ENCODE assay signal across 8 cellular contexts in the genomic region with DNA sequence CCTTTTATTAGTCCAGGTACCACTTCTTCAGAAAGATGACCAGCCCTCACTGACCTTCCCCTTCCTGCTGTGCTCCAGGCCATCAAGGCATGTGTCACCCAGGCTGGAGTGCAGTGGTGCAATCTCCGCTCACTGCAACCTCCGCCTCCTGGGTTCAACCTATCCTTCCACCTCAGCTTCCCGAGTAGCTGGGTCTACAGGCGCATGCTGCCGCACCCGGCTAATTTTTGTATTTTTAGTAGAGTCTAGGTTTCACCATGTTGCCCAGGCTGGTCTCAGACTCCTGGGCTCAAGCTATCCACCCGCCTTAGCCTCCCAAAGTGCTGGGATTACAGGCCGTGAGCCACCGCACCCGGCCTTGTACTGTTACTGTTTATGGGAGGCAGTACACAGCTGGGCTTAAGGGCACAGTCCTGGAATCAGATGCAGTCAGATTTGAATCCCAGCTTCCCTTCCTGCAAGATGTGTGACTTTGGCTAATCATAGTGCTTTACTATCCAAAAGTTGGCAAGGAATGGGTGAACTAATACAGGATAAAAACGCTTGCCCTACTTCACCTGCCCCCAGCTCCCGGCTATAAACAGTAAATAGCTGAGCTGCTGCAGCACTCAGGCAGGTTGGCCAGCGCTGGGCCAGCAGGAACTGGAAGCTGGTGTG. TPM values are rescaled to one million over a fixed set of nuclear protein-coding genes. Genes with fewer than 3 reads are reported as not detected.
DNase-seq lines count a peak whose midpoint lies in the region; ATAC-seq, FAIRE-seq and TF ChIP-seq lines count a peak whose summit lies in the region.

No MANE protein-coding gene starts in this region.

- TF ChIP-seq EP300 in K562 (IDR thresholded peaks at IDR 0.05; ENCODE audit: low read length): no peak

- peak overlapping the region; percentile 66 for H3K4me2 ChIP-seq in K562 (ENCODE audit: insufficient read depth, low read length)

- H3K36me3 Mint-ChIP-seq in activated CD8-positive, alpha-beta memory T cell treated with anti-CD3 and anti-CD28 coated beads, Interleukin-2, amount 10 ng/mL, durations not matched to agents 7 days and 5 days: peaks cover 31% of the 10 kb centered on the region
- peaks cover 11% of the 10 kb centered on the region for H3K36me3 Mint-ChIP-seq in type B pancreatic cell

- intact Hi-C loops in K562 (cut with micrococcal nuclease) (loop anchor here (5.0 kb wide), 1 partner anchor 175 kb away; no protein-coding TSS in a partner anchor), lower lobe of right lung (cut with DNase I) (no loop called here)

- H4K20me1 ChIP-seq in K562 (replicated peaks; ENCODE audit: control insufficient read depth, insufficient read depth, low read length): peaks cover 14% of the 10 kb centered on the region; the same call in 1 of the 2 replicates

- TF ChIP-seq RAD21 in K562 (CRISPR knock-in tag; conservative IDR thresholded peaks at IDR 0.05 in 1 of 2, IDR thresholded peaks at IDR 0.05 in 1 of 2): no peak

- H3K27ac Mint-ChIP-seq in activated CD8-positive, alpha-beta memory T cell treated with anti-CD3 and anti-CD28 coated beads, Interleukin-2, amount 10 ng/mL, durations not matched to agents 7 days and 5 days: peak overlapping the region; percentile 91
- H3K27ac Mint-ChIP-seq in type B pancreatic cell: peak overlapping the region; percentile 86

- H3K9me3 Mint-ChIP-seq in activated CD8-positive, alpha-beta memory T cell treated with anti-CD3 and anti-CD28 coated beads, Interleukin-2, amount 10 ng/mL, durations not matched to agents 7 days and 5 days (ENCODE audit: low read depth): no peaks in the 10 kb centered on the region
- no peaks in the 10 kb centered on the region for H3K9me3 Mint-ChIP-seq in type B pancreatic cell

- 0 out of 2 replicates have a peak, but pooled peaks have one; percentile 17 for TF ChIP-seq POLR2A in K562 (conservative IDR thresholded peaks at IDR 0.05)

- BruUV-seq in K562 (replicated peaks; lab: Mats Ljungman, UMichigan): no TSS peak

- FAIRE-seq in K562 (lab: Jason Lieb, UNC) (no peak), GM19239 (lab: Jason Lieb, UNC) (no peak)

- peak overlapping the region in 1 of 2 experiments; percentile 88; a peak in 3 of 4 replicates for H3K9ac ChIP-seq in K562 (ENCODE audit: insufficient read depth in 1 of 2, low read depth in 2 of 2, low read length in 2 of 2)

- POLR2A ChIA-PET in K562 (lab: Yijun Ruan, JAX): interaction anchor here (0.6 to 5.3 kb wide), 21 partner anchors 9 to 471 kb away, joined by 3 to 56 read pairs (median 4); a partner anchor contains a TSS

- peaks cover 5% of the 10 kb centered on the region for H3K9me1 ChIP-seq in K562 (ENCODE audit: control insufficient read depth, insufficient read depth, low read length)

- no peak for ATAC-seq in activated CD8-positive, alpha-beta memory T cell treated with anti-CD3 and anti-CD28 coated beads, Interleukin-2, amount 10 ng/mL, durations not matched to agents 7 days and 5 days
- ATAC-seq in K562 (peak; percentile 2), lower lobe of right lung (peak in 1 of 2 donors; percentile 0), GM21529 (IDR thresholded peaks at IDR 0.05; ENCODE audit: unreplicated experiment) (no peak)

- no peaks in the 10 kb centered on the region for H3K9me3 ChIP-seq in K562 (replicated peaks; ENCODE audit: control insufficient read depth, insufficient read depth, low read depth, low read length)
- H3K9me3 ChIP-seq in lower lobe of right lung: no peaks in the 10 kb centered on the region

- CTCF ChIA-PET in activated CD8-positive, alpha-beta memory T cell treated with anti-CD3 and anti-CD28 coated beads, Interleukin-2, amount 10 ng/mL, durations not matched to agents 7 days and 5 days (lab: Charles Lee): interaction anchor here (0.8 to 2.6 kb wide), 12 partner anchors 9 to 309 kb away, joined by 3 to 16 read pairs (median 4); a partner anchor contains a TSS
- CTCF ChIA-PET in K562 (lab: Yijun Ruan, JAX; ENCODE audit: low intra/inter-chr PET ratio): no interaction called here

- in situ Hi-C loops in K562 (cut with MboI): no loop called here

- H3K4me3 ChIP-seq in K562: no peak overlapping the region
- peak overlapping the region; percentile 61 for H3K4me3 ChIP-seq in lower lobe of right lung

- H3K27me3 Mint-ChIP-seq in activated CD8-positive, alpha-beta memory T cell treated with anti-CD3 and anti-CD28 coated beads, Interleukin-2, amount 10 ng/mL, durations not matched to agents 7 days and 5 days: no peaks in the 10 kb centered on the region
- H3K27me3 Mint-ChIP-seq in type B pancreatic cell: no peaks in the 10 kb centered on the region

- TF ChIP-seq CTCF in K562 (IDR thresholded peaks at IDR 0.05 in 2 of 3, conservative IDR thresholded peaks at IDR 0.05 in 1 of 3; ENCODE audit: insufficient read depth in 2 of 3, low read depth in 1 of 3, low read length in 3 of 3) (no peak), lower lobe of right lung (IDR thresholded peaks at IDR 0.05) (no peak), type B pancreatic cell (conservative IDR thresholded peaks at IDR 0.05) (no peak)

- H3K27me3 ChIP-seq in K562 (ENCODE audit: control insufficient read depth in 2 of 2, insufficient read depth in 2 of 2, low read length in 2 of 2) (no peaks in the 10 kb centered on the region; a peak in 1 of 5 replicates), lower lobe of right lung (ENCODE audit: low read depth) (no peaks in the 10 kb centered on the region)

- H3K79me2 ChIP-seq in K562 (ENCODE audit: control insufficient read depth, insufficient read depth, low read length): peaks cover 2% of the 10 kb centered on the region; the same call in 1 of the 3 replicates

- peak overlapping the region; percentile 67 for H3K4me3 Mint-ChIP-seq in activated CD8-positive, alpha-beta memory T cell treated with anti-CD3 and anti-CD28 coated beads, Interleukin-2, amount 10 ng/mL, durations not matched to agents 7 days and 5 days
- peak overlapping the region; percentile 84 for H3K4me3 Mint-ChIP-seq in type B pancreatic cell

- H3K27ac ChIP-seq in K562 (ENCODE audit: extremely low read depth, low read depth, low read length): peak overlapping the region; percentile 57
- H3K27ac ChIP-seq in lower lobe of right lung: peak overlapping the region; percentile 96

- H3K4me1 ChIP-seq in K562 (replicated peaks in 1 of 2; ENCODE audit: control insufficient read depth in 2 of 2, insufficient read depth in 2 of 2, low read length in 2 of 2) (peaks cover 34 to 35% of the 10 kb centered on the region in 2 experiments), lower lobe of right lung (peaks cover 37% of the 10 kb centered on the region)

- no peak for DNase-seq in activated CD8-positive, alpha-beta memory T cell treated with anti-CD3 and anti-CD28 coated beads, Interleukin-2, amount 10 ng/mL, durations not matched to agents 7 days and 5 days
- DNase-seq in activated CD8-positive, alpha-beta memory T cell treated with anti-CD3 and anti-CD28 coated beads, Interleukin-2, amount 50 U/mL, for 48 hours: no peak
- no peak for DNase-seq in K562 (ENCODE audit: extremely low read depth in 1 of 4, low spot score in 3 of 4)
- DNase-seq in lower lobe of right lung: no peak
- no peak for DNase-seq in type B pancreatic cell (ENCODE audit: extremely low spot score, unreplicated experiment)
- no peak for DNase-seq in NCI-H1417 (lab: John Stamatoyannopoulos, UW)
- no peak for DNase-seq in GM19239 (ENCODE audit: insufficient read length, low spot score)

- H2AFZ ChIP-seq in K562 (ENCODE audit: low read depth, low read length): peak overlapping the region; percentile 74

- peaks cover 42% of the 10 kb centered on the region for H3K4me1 Mint-ChIP-seq in activated CD8-positive, alpha-beta memory T cell treated with anti-CD3 and anti-CD28 coated beads, Interleukin-2, amount 10 ng/mL, durations not matched to agents 7 days and 5 days
- H3K4me1 Mint-ChIP-seq in type B pancreatic cell (ENCODE audit: unreplicated experiment): peaks cover 13% of the 10 kb centered on the region

- WGBS in K562 (ENCODE audit: insufficient coverage, low coverage, missing lambda C conversion rate): 69% methylated on average over 13 of the region's 13 CpGs

- peaks cover 63% of the 10 kb centered on the region for H3K36me3 ChIP-seq in K562 (ENCODE audit: control insufficient read depth, insufficient read depth, low read length)
- H3K36me3 ChIP-seq in lower lobe of right lung: peaks cover 62% of the 10 kb centered on the region

RNA-seq across cellular contexts. Expression of a gene that starts 0.5 kb away (rescaled TPM):
- total RNA-seq in activated CD8-positive, alpha-beta memory T cell treated with anti-CD3 and anti-CD28 coated beads, Interleukin-2, amount 10 ng/mL, durations not matched to agents 7 days and 5 days: 1 to 10 TPM; 7.4 to 9.0 TPM
- 4.1 TPM in 1 of 2 replicates, not detected in the other for total RNA-seq in K562 (2011; cell fraction: chromatin; rRNA removed; ENCODE audit: low replicate concordance)
- total RNA-seq in K562 (2011; cell fraction: nucleolus; rRNA removed): 3.3 TPM in 1 of 2 replicates, not detected in the other
- 3.9 TPM in 1 of 2 replicates, not detected in the other for total RNA-seq in K562 (2011; cell fraction: nucleoplasm; rRNA removed)
- total RNA-seq in K562 (2014; rRNA removed) (1.3 and 2.3 TPM in 2 replicates), K562 (2014; rRNA removed; fragmentation: Illumina TruSeq; extraction: Trizol) (2.5 and 3.8 TPM in 2 replicates), K562 (2015; rRNA removed; fragmentation: Illumina TruSeq; extraction: Trizol) (0.72 and 1.3 TPM in 2 replicates), K562 (2021) (5.7 and 7.7 TPM in 2 replicates), lower lobe of right lung (19.3 TPM), type B pancreatic cell (ENCODE audit: low replicate concordance) (4.8 and 8.4 TPM in 2 replicates)
- polyA plus RNA-seq in K562 (2011; rRNA removed) (3.1 and 4.7 TPM in 2 replicates), K562 (2014; fragmentation: Illumina TruSeq; extraction: Trizol) (3.1 and 4.1 TPM in 2 replicates), K562 (2014; fragmentation: Nextera tagmentation; extraction: Ambion mirVana) (1 to 10 TPM; 5.0 to 7.5 TPM), K562 (2014; rRNA removed) (3.4 and 4.0 TPM in 2 replicates)
- 3.2 and 5.0 TPM in 2 replicates for polyA plus RNA-seq in K562 (2011; cell fraction: cytosol; rRNA removed)
- polyA plus RNA-seq in K562 (2011; cell fraction: nucleus; rRNA removed): 3.0 and 4.1 TPM in 2 replicates
- 5.0 and 8.7 TPM in 2 replicates for polyA plus RNA-seq in K562 (2012)
- 0.56 and 3.0 TPM in 2 replicates for polyA minus RNA-seq in K562 (2011; rRNA and poly(A)+ RNA removed)
- not detected in 2 replicates for polyA minus RNA-seq in K562 (2011; cell fraction: cytosol; rRNA and poly(A)+ RNA removed)
- polyA minus RNA-seq in K562 (2011; cell fraction: nucleus; rRNA and poly(A)+ RNA removed): 0.67 and 0.89 TPM in 2 replicates

RNA-seq across cellular contexts. Expression of a gene that starts 10.3 kb away (rescaled TPM):
- 10 to 100 TPM; 37.9 to 47.3 TPM for total RNA-seq in activated CD8-positive, alpha-beta memory T cell treated with anti-CD3 and anti-CD28 coated beads, Interleukin-2, amount 10 ng/mL, durations not matched to agents 7 days and 5 days
- 44.2 and 57.1 TPM in 2 replicates for total RNA-seq in K562 (2011; cell fraction: chromatin; rRNA removed; ENCODE audit: low replicate concordance)
- 30.1 and 33.9 TPM in 2 replicates for total RNA-seq in K562 (2011; cell fraction: nucleolus; rRNA removed)
- total RNA-seq in K562 (2011; cell fraction: nucleoplasm; rRNA removed): 35.3 and 37.7 TPM in 2 replicates
- total RNA-seq in K562 (2014; rRNA removed) (45.0 and 58.1 TPM in 2 replicates), K562 (2014; rRNA removed; fragmentation: Illumina TruSeq; extraction: Trizol) (31.6 and 31.8 TPM in 2 replicates), K562 (2015; rRNA removed; fragmentation: Illumina TruSeq; extraction: Trizol) (30.5 and 35.2 TPM in 2 replicates), K562 (2021) (45.8 and 47.4 TPM in 2 replicates), lower lobe of right lung (21.4 TPM), type B pancreatic cell (ENCODE audit: low replicate concordance) (32.9 and 36.3 TPM in 2 replicates)
- polyA plus RNA-seq in K562 (2011; rRNA removed) (38.8 and 41.3 TPM in 2 replicates), K562 (2014; fragmentation: Illumina TruSeq; extraction: Trizol) (43.6 and 49.5 TPM in 2 replicates), K562 (2014; fragmentation: Nextera tagmentation; extraction: Ambion mirVana) (10 to 100 TPM; 24.1 to 33.6 TPM), K562 (2014; rRNA removed) (44.4 and 50.8 TPM in 2 replicates)
- polyA plus RNA-seq in K562 (2011; cell fraction: cytosol; rRNA removed): 33.4 and 34.1 TPM in 2 replicates
- 40.8 and 53.9 TPM in 2 replicates for polyA plus RNA-seq in K562 (2011; cell fraction: nucleus; rRNA removed)
- polyA plus RNA-seq in K562 (2012): 36.1 and 39.8 TPM in 2 replicates
- 19.8 and 24.2 TPM in 2 replicates for polyA minus RNA-seq in K562 (2011; rRNA and poly(A)+ RNA removed)
- 17.1 and 24.6 TPM in 2 replicates for polyA minus RNA-seq in K562 (2011; cell fraction: cytosol; rRNA and poly(A)+ RNA removed)
- 13.3 and 20.3 TPM in 2 replicates for polyA minus RNA-seq in K562 (2011; cell fraction: nucleus; rRNA and poly(A)+ RNA removed)

RNA-seq across cellular contexts. Expression of a gene that starts 17.4 kb away (rescaled TPM):
- total RNA-seq in activated CD8-positive, alpha-beta memory T cell treated with anti-CD3 and anti-CD28 coated beads, Interleukin-2, amount 10 ng/mL, durations not matched to agents 7 days and 5 days: 10 to 100 TPM; 20.0 to 24.8 TPM
- total RNA-seq in K562 (2011; cell fraction: chromatin; rRNA removed; ENCODE audit: low replicate concordance): 125 and 232 TPM in 2 replicates
- total RNA-seq in K562 (2011; cell fraction: nucleolus; rRNA removed): 136 and 142 TPM in 2 replicates
- total RNA-seq in K562 (2011; cell fraction: nucleoplasm; rRNA removed): 117 and 134 TPM in 2 replicates
- total RNA-seq in K562 (2014; rRNA removed) (9.9 and 12.1 TPM in 2 replicates), K562 (2014; rRNA removed; fragmentation: Illumina TruSeq; extraction: Trizol) (5.4 and 6.4 TPM in 2 replicates), K562 (2015; rRNA removed; fragmentation: Illumina TruSeq; extraction: Trizol) (5.7 and 6.0 TPM in 2 replicates), K562 (2021) (14.3 and 18.7 TPM in 2 replicates), lower lobe of right lung (25.1 TPM), type B pancreatic cell (ENCODE audit: low replicate concordance) (26.9 and 61.4 TPM in 2 replicates)
- polyA plus RNA-seq in K562 (2011; rRNA removed) (20.5 and 40.7 TPM in 2 replicates), K562 (2014; fragmentation: Illumina TruSeq; extraction: Trizol) (9.5 TPM in 2 replicates), K562 (2014; fragmentation: Nextera tagmentation; extraction: Ambion mirVana) (under 1 TPM; 0.17 to 0.67 TPM), K562 (2014; rRNA removed) (24.3 and 25.8 TPM in 2 replicates)
- 17.1 and 26.5 TPM in 2 replicates for polyA plus RNA-seq in K562 (2011; cell fraction: cytosol; rRNA removed)
- 270 and 329 TPM in 2 replicates for polyA plus RNA-seq in K562 (2011; cell fraction: nucleus; rRNA removed)
- polyA plus RNA-seq in K562 (2012): 13.3 and 31.2 TPM in 2 replicates
- 14.5 and 17.3 TPM in 2 replicates for polyA minus RNA-seq in K562 (2011; rRNA and poly(A)+ RNA removed)
- polyA minus RNA-seq in K562 (2011; cell fraction: cytosol; rRNA and poly(A)+ RNA removed): 4.3 and 8.7 TPM in 2 replicates
- polyA minus RNA-seq in K562 (2011; cell fraction: nucleus; rRNA and poly(A)+ RNA removed): 44.6 and 58.9 TPM in 2 replicates

RNA-seq across cellular contexts. Expression of a gene that starts 17.6 kb away (rescaled TPM):
- total RNA-seq in activated CD8-positive, alpha-beta memory T cell treated with anti-CD3 and anti-CD28 coated beads, Interleukin-2, amount 10 ng/mL, durations not matched to agents 7 days and 5 days: 100 to 1,000 TPM; 100 to 101 TPM
- 37.3 and 95.2 TPM in 2 replicates for total RNA-seq in K562 (2011; cell fraction: chromatin; rRNA removed; ENCODE audit: low replicate concordance)
- total RNA-seq in K562 (2011; cell fraction: nucleolus; rRNA removed): 37.6 and 42.7 TPM in 2 replicates
- 57.9 and 59.2 TPM in 2 replicates for total RNA-seq in K562 (2011; cell fraction: nucleoplasm; rRNA removed)
- 21.8 and 37.3 TPM in 2 replicates for total RNA-seq in K562 (2014; rRNA removed)
- 23.8 and 26.1 TPM in 2 replicates for total RNA-seq in K562 (2014; rRNA removed; fragmentation: Illumina TruSeq; extraction: Trizol)
- 23.9 and 24.8 TPM in 2 replicates for total RNA-seq in K562 (2015; rRNA removed; fragmentation: Illumina TruSeq; extraction: Trizol)
- 115 and 125 TPM in 2 replicates for total RNA-seq in K562 (2021)
- polyA plus RNA-seq in K562 (2011; rRNA removed): 110 and 134 TPM in 2 replicates
- 159 and 169 TPM in 2 replicates for polyA plus RNA-seq in K562 (2011; cell fraction: cytosol; rRNA removed)
- polyA plus RNA-seq in K562 (2011; cell fraction: nucleus; rRNA removed): 65.9 and 94.9 TPM in 2 replicates
- 118 and 226 TPM in 2 replicates for polyA plus RNA-seq in K562 (2012)
- 141 and 171 TPM in 2 replicates for polyA plus RNA-seq in K562 (2014; fragmentation: Illumina TruSeq; extraction: Trizol)
- 10 to 100 TPM; 30.0 to 42.5 TPM for polyA plus RNA-seq in K562 (2014; fragmentation: Nextera tagmentation; extraction: Ambion mirVana)
- polyA plus RNA-seq in K562 (2014; rRNA removed): 62.2 and 69.6 TPM in 2 replicates
- 78.8 and 99.8 TPM in 2 replicates for polyA minus RNA-seq in K562 (2011; rRNA and poly(A)+ RNA removed)
- polyA minus RNA-seq in K562 (2011; cell fraction: cytosol; rRNA and poly(A)+ RNA removed): 34.6 and 53.7 TPM in 2 replicates
- polyA minus RNA-seq in K562 (2011; cell fraction: nucleus; rRNA and poly(A)+ RNA removed): 18.6 and 24.8 TPM in 2 replicates
- total RNA-seq in lower lobe of right lung: 71.8 TPM
- total RNA-seq in type B pancreatic cell (ENCODE audit: low replicate concordance): 82.6 and 85.8 TPM in 2 replicates
